36 cellular contexts compared by ENCODE assay signal in the genomic region with DNA sequence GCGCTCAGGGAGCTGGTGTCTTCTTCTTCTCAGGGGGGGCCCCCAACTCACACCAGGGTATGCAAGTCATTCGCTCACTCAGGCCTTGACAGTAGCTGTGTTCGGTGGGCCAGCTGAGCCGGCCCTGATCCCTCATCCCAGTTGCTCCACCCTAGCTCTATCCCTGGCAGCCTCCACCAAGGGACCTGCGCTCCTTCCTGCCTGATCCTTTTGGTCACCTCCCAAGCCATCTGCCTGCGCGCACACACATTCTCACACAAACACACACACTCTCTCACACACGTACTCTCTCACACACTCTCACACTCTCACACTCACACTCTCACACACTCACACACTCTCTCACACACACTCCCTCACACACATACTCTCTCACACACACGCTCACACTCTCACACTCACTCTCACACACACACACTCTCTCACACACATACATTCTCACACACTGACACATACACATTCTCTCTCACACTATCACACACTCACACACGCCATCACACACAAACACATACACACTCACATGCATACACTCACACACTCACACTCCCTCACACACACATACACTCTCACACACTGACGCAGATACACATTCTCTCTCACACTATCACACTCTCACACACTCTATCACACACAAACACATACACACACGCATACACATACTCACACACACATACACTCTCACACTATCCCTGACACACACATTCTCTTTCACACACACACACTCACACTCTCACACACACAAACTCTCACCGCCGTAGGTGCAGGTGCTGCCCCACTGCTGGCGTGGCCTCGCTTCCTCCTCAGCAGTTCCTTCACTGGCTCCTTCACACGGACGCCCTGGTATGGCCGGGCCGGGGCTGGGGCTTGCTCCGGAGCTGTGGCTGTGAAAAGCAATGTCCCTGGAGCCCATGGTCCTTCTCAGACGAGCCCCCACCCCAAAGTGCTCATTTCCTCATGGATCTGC. TPM values are rescaled to one million over a fixed set of nuclear protein-coding genes. Genes with fewer than 3 reads are reported as not detected.
DNase-seq lines count a peak whose midpoint lies in the region; ATAC-seq, FAIRE-seq and TF ChIP-seq lines count a peak whose summit lies in the region.
"Had no signal": no experiment of that assay in that cellular context is flagged by ENCODE, and none has a peak within 500 bp of the region (broad histone marks: within the 10 kb centered on the region; RNA-seq: fewer than 3 reads in every experiment).

No MANE protein-coding gene starts in this region.

- H3K9me3 ChIP-seq in GM12878 (replicated peaks; ENCODE audit: control insufficient read depth, insufficient read depth, low read length): no peaks in the 10 kb centered on the region
- H3K9me3 ChIP-seq in naive thymus-derived CD4-positive, alpha-beta T cell (ENCODE audit: control insufficient read depth in 2 of 3, low read length in 3 of 3): no peaks in the 10 kb centered on the region
- no peaks in the 10 kb centered on the region for H3K9me3 ChIP-seq in CD8-positive, alpha-beta memory T cell (ENCODE audit: low read length)
- no peaks in the 10 kb centered on the region for H3K9me3 ChIP-seq in gastroesophageal sphincter
- H3K9me3 ChIP-seq: heart left ventricle, prostate gland, sigmoid colon, transverse colon had no signal

- H4K20me1 ChIP-seq in GM12878 (ENCODE audit: control insufficient read depth, insufficient read depth): no peaks in the 10 kb centered on the region

- in situ Hi-C loops in GM12878 (cut with MboI): no loop called here
- in situ Hi-C loops in GM13976 (cut with MboI; ENCODE audit: low sequenced_read_pairs, unreplicated experiment): no loop called here

- RAD21 ChIA-PET in GM12878 (lab: Charles Lee; ENCODE audit: unreplicated experiment): interaction anchor here (22.2 kb wide), 1 partner anchor 57 kb away, joined by 657 read pairs; no protein-coding TSS in a partner anchor

- BruUV-seq in GM12878 (replicated peaks; lab: Mats Ljungman, UMichigan): no TSS peak

- H3K9ac ChIP-seq in GM12878 (ENCODE audit: control insufficient read depth, insufficient read depth, low read length): no peak overlapping the region

- H3K27me3 Mint-ChIP-seq in naive thymus-derived CD4-positive, alpha-beta T cell: no peaks in the 10 kb centered on the region
- peaks cover 0 to 2% of the 10 kb centered on the region in 2 donors for H3K27me3 Mint-ChIP-seq in CD8-positive, alpha-beta memory T cell
- H3K27me3 Mint-ChIP-seq: activated CD4-positive, alpha-beta memory T cell treated with anti-CD3 and anti-CD28 coated beads, Interleukin-2, amount 10 ng/mL, durations not matched to agents 7 days and 5 days; dendritic cell treated with granulocyte-macrophage colony-stimulating factor and Interleukin-4, amounts not matched to agents 40 ng/mL and 50 ng/mL, for 4 days had no signal

- intact Hi-C loops in GM12878 (cut with micrococcal nuclease; ENCODE audit: unreplicated experiment): loop anchor here (1.0 kb wide), 1 partner anchor 65 kb away; no protein-coding TSS in a partner anchor
- intact Hi-C loops in naive thymus-derived CD4-positive, alpha-beta T cell (cut with micrococcal nuclease): loop anchor here in 1 of 2 donors (1.0 to 2.0 kb wide), 2 partner anchors 76 to 88 kb away; no protein-coding TSS in a partner anchor

- no peak overlapping the region for H3K4me3 ChIP-seq in GM12878
- H3K4me3 ChIP-seq in naive thymus-derived CD4-positive, alpha-beta T cell (ENCODE audit: low read length): no peak overlapping the region
- no peak overlapping the region for H3K4me3 ChIP-seq in CD8-positive, alpha-beta memory T cell (ENCODE audit: low read length)
- H3K4me3 ChIP-seq in gastroesophageal sphincter: no peak overlapping the region
- H3K4me3 ChIP-seq: heart left ventricle, prostate gland, sigmoid colon, transverse colon had no signal

- H3K36me3 ChIP-seq in GM12878 (ENCODE audit: control insufficient read depth in 2 of 2, insufficient read depth in 2 of 2, low read length in 1 of 2) (peaks cover 42 to 63% of the 10 kb centered on the region in 2 experiments), gastroesophageal sphincter (no peaks in the 10 kb centered on the region)
- no peaks in the 10 kb centered on the region for H3K36me3 ChIP-seq in naive thymus-derived CD4-positive, alpha-beta T cell (ENCODE audit: control insufficient read depth in 2 of 3, insufficient read depth in 3 of 3, low read length in 3 of 3)
- no peaks in the 10 kb centered on the region for H3K36me3 ChIP-seq in CD8-positive, alpha-beta memory T cell (ENCODE audit: insufficient read depth, low read length)
- H3K36me3 ChIP-seq: heart left ventricle, prostate gland, sigmoid colon, transverse colon had no signal

- POLR2A ChIA-PET in GM12878 (lab: Charles Lee): no interaction called here
- POLR2A ChIA-PET in naive thymus-derived CD4-positive, alpha-beta T cell (lab: Charles Lee): no interaction called here
- POLR2A ChIA-PET in CD8-positive, alpha-beta memory T cell (lab: Charles Lee): no interaction called here

- SMC1A ChIA-PET in GM12878 (lab: Charles Lee; ENCODE audit: uncharacterized antibody, unreplicated experiment): interaction anchor here (0.7 to 32.6 kb wide), 3 partner anchors 10 to 59 kb away, joined by 3 to 972 read pairs (median 4); no protein-coding TSS in a partner anchor

- TF ChIP-seq EP300 in GM12878 (IDR thresholded peaks at IDR 0.05; ENCODE audit: borderline replicate concordance in 1 of 2, control insufficient read depth in 1 of 2, low read depth in 2 of 2, low read length in 2 of 2) (no peak), gastroesophageal sphincter (IDR thresholded peaks at IDR 0.05) (no peak)

- TF ChIP-seq POLR2A in GM10847 (IDR thresholded peaks at IDR 0.05; ENCODE audit: extremely low read depth, insufficient read length) (peak; percentile 14), GM12878 (IDR thresholded peaks at IDR 0.05; ENCODE audit: low read depth, low read length) (peak; percentile 78), gastroesophageal sphincter (IDR thresholded peaks at IDR 0.05) (no peak)

- H3K4me3 Mint-ChIP-seq in naive thymus-derived CD4-positive, alpha-beta T cell: no peak overlapping the region
- no peak overlapping the region for H3K4me3 Mint-ChIP-seq in CD8-positive, alpha-beta memory T cell
- H3K4me3 Mint-ChIP-seq: activated CD4-positive, alpha-beta memory T cell treated with anti-CD3 and anti-CD28 coated beads, Interleukin-2, amount 10 ng/mL, durations not matched to agents 7 days and 5 days; activated T-helper 1 cell treated with anti-CD3 and anti-CD28 coated beads, Interleukin-12 subunit alpha, Interleukin-12 subunit beta, Interleukin-2, Interleukin-4 antibody, amounts not matched to agents 30 ng/mL and 10 ng/mL and 1 ng/mL, durations not matched to agents 14 hours and 24 hours and 36 hours; dendritic cell treated with granulocyte-macrophage colony-stimulating factor and Interleukin-4, amounts not matched to agents 40 ng/mL and 50 ng/mL, for 4 days; natural killer cell had no signal

- no peak overlapping the region for H2AFZ ChIP-seq in GM12878 (ENCODE audit: control insufficient read depth, low read depth, low read length)

- FAIRE-seq in GM12878 (lab: Jason Lieb, UNC): no peak
- FAIRE-seq: keratinocyte had no signal

- no peak overlapping the region for H3K4me2 ChIP-seq in GM12878 (ENCODE audit: control insufficient read depth, insufficient read depth)

- no peak for TF ChIP-seq RAD21 in GM12878 (IDR thresholded peaks at IDR 0.05; ENCODE audit: insufficient read depth, low read depth, low read length)

- H3K4me1 Mint-ChIP-seq in naive thymus-derived CD4-positive, alpha-beta T cell: peaks cover 0 to 6% (median 0%) of the 10 kb centered on the region in 7 donors
- no peaks in the 10 kb centered on the region for H3K4me1 Mint-ChIP-seq in CD8-positive, alpha-beta memory T cell
- H3K4me1 Mint-ChIP-seq: natural killer cell had no signal

- ATAC-seq in GM12878: no peak
- peak; percentile 12 for ATAC-seq in naive thymus-derived CD4-positive, alpha-beta T cell
- ATAC-seq in gastroesophageal sphincter: no peak
- ATAC-seq: activated CD4-positive, CD25-positive, alpha-beta regulatory T cell treated with anti-CD3 and anti-CD28 coated beads, Interleukin-2, amount 50 U/mL, for 24 hours; heart left ventricle had no signal

- WGBS in GM12878 (ENCODE audit: insufficient coverage, insufficient replicate concordance, low lambda C conversion rate, missing lambda C conversion rate): 91% methylated on average over 22 of the region's 22 CpGs
- WGBS in gastroesophageal sphincter (ENCODE audit: low coverage in 1 of 2), 2 donors: 82 to 91% methylated on average over 13 to 17 of the region's 22 CpGs

- peaks cover 39% of the 10 kb centered on the region for H3K79me2 ChIP-seq in GM12878 (ENCODE audit: control insufficient read depth, insufficient read depth, low read length)

- no peak overlapping the region for H3K27ac ChIP-seq in GM12878 (ENCODE audit: control insufficient read depth, insufficient read depth)
- H3K27ac ChIP-seq in naive thymus-derived CD4-positive, alpha-beta T cell (ENCODE audit: low read depth, low read length): no peak overlapping the region
- H3K27ac ChIP-seq in CD8-positive, alpha-beta memory T cell (ENCODE audit: low read depth, low read length): no peak overlapping the region
- H3K27ac ChIP-seq in gastroesophageal sphincter: no peak overlapping the region
- H3K27ac ChIP-seq: heart left ventricle, HL-60, prostate gland, sigmoid colon, transverse colon had no signal

- TF ChIP-seq CTCF in GM12878 (IDR thresholded peaks at IDR 0.05 in 2 of 3, conservative IDR thresholded peaks at IDR 0.05 in 1 of 3; ENCODE audit: control insufficient read depth in 2 of 3, extremely low read depth in 1 of 3, insufficient read depth in 1 of 3, low read depth in 3 of 3, low read length in 3 of 3) (no peak), gastroesophageal sphincter (IDR thresholded peaks at IDR 0.05) (no peak), GM13976 (IDR thresholded peaks at IDR 0.05; ENCODE audit: borderline replicate concordance, control extremely low read depth, extremely low read depth, insufficient read depth, missing control alignments) (no peak)

- DNase-seq in HT-29 (ENCODE audit: low spot score) (peak; percentile 31), GM12878 (ENCODE audit: low read depth, low spot score) (no peak), GM13976 (ENCODE audit: low spot score) (no peak)
- DNase-seq in naive thymus-derived CD4-positive, alpha-beta T cell: no peak
- DNase-seq in CD8-positive, alpha-beta memory T cell: no peak
- no peak for DNase-seq in activated CD4-positive, alpha-beta T cell treated with anti-CD3 and anti-CD28 coated beads for 4 hours
- DNase-seq: ACHN; activated CD4-positive, alpha-beta memory T cell treated with anti-CD3 and anti-CD28 coated beads, Interleukin-2, amount 10 ng/mL, durations not matched to agents 7 days and 5 days; activated CD8-positive, alpha-beta memory T cell treated with anti-CD3 and anti-CD28 coated beads, Interleukin-2, amount 50 U/mL, for 4 hours; activated naive CD4-positive, alpha-beta T cell treated with Interleukin-2 at 50 U/mL for 16 hours; central memory CD4-positive, alpha-beta T cell; heart left ventricle; midbrain; natural killer cell; NCI-H1417 treated with DMSO at 0.1 percent for 48 hours; NCI-H2107; NCI-H345; NCI-H748 treated with DMSO at 0.1 percent for 48 hours; occipital lobe; sigmoid colon; stimulated activated CD4-positive, alpha-beta T cell treated with anti-CD3 and anti-CD28 coated beads, Interleukin-4, amount 100 ng/mL, for 1 hour; T-helper 1 cell; transverse colon had no signal

- no peak overlapping the region for H3K27ac Mint-ChIP-seq in naive thymus-derived CD4-positive, alpha-beta T cell
- H3K27ac Mint-ChIP-seq in CD8-positive, alpha-beta memory T cell: no peak overlapping the region
- H3K27ac Mint-ChIP-seq: activated CD4-positive, alpha-beta memory T cell treated with anti-CD3 and anti-CD28 coated beads, Interleukin-2, amount 10 ng/mL, durations not matched to agents 7 days and 5 days; activated T-helper 1 cell treated with anti-CD3 and anti-CD28 coated beads, Interleukin-12 subunit alpha, Interleukin-12 subunit beta, Interleukin-2, Interleukin-4 antibody, amounts not matched to agents 30 ng/mL and 10 ng/mL and 1 ng/mL, durations not matched to agents 14 hours and 24 hours and 36 hours; dendritic cell treated with granulocyte-macrophage colony-stimulating factor and Interleukin-4, amounts not matched to agents 40 ng/mL and 50 ng/mL, for 4 days; natural killer cell had no signal

- H3K9me3 Mint-ChIP-seq in naive thymus-derived CD4-positive, alpha-beta T cell: no peaks in the 10 kb centered on the region
- no peaks in the 10 kb centered on the region for H3K9me3 Mint-ChIP-seq in CD8-positive, alpha-beta memory T cell
- H3K9me3 Mint-ChIP-seq: activated CD4-positive, alpha-beta memory T cell treated with anti-CD3 and anti-CD28 coated beads, Interleukin-2, amount 10 ng/mL, durations not matched to agents 7 days and 5 days; activated T-helper 1 cell treated with anti-CD3 and anti-CD28 coated beads, Interleukin-12 subunit alpha, Interleukin-12 subunit beta, Interleukin-2, Interleukin-4 antibody, amounts not matched to agents 30 ng/mL and 10 ng/mL and 1 ng/mL, durations not matched to agents 14 hours and 24 hours and 36 hours; dendritic cell treated with granulocyte-macrophage colony-stimulating factor and Interleukin-4, amounts not matched to agents 40 ng/mL and 50 ng/mL, for 4 days; natural killer cell had no signal

- peaks cover 15% of the 10 kb centered on the region for H3K4me1 ChIP-seq in GM12878 (ENCODE audit: control insufficient read depth, insufficient read depth, low read length)
- H3K4me1 ChIP-seq in naive thymus-derived CD4-positive, alpha-beta T cell (ENCODE audit: control insufficient read depth in 2 of 2, insufficient read depth in 2 of 2, low read length in 2 of 2): no peaks in the 10 kb centered on the region
- no peaks in the 10 kb centered on the region for H3K4me1 ChIP-seq in CD8-positive, alpha-beta memory T cell (ENCODE audit: insufficient read depth, low read length)
- H3K4me1 ChIP-seq in gastroesophageal sphincter: no peaks in the 10 kb centered on the region
- H3K4me1 ChIP-seq: heart left ventricle, prostate gland, sigmoid colon had no signal

- CTCF ChIA-PET in GM12878 (lab: Yijun Ruan, JAX): interaction anchor here (1.2 to 13.1 kb wide), 4 partner anchors 60 to 76 kb away, joined by 3 to 213 read pairs (median 6); no protein-coding TSS in a partner anchor
- CTCF ChIA-PET in naive thymus-derived CD4-positive, alpha-beta T cell (lab: Charles Lee): no interaction called here
- CTCF ChIA-PET in CD8-positive, alpha-beta memory T cell (lab: Charles Lee): no interaction called here

- peaks cover 0 to 12% (median 0%) of the 10 kb centered on the region in 5 donors for H3K36me3 Mint-ChIP-seq in naive thymus-derived CD4-positive, alpha-beta T cell
- no peaks in the 10 kb centered on the region for H3K36me3 Mint-ChIP-seq in CD8-positive, alpha-beta memory T cell
- H3K36me3 Mint-ChIP-seq: natural killer cell had no signal

- H3K27me3 ChIP-seq in GM12878 (replicated peaks in 1 of 2; ENCODE audit: control insufficient read depth in 2 of 2, insufficient read depth in 2 of 2, low read length in 1 of 2) (no peaks in the 10 kb centered on the region), gastroesophageal sphincter (no peaks in the 10 kb centered on the region)
- no peaks in the 10 kb centered on the region for H3K27me3 ChIP-seq in naive thymus-derived CD4-positive, alpha-beta T cell (ENCODE audit: control insufficient read depth in 2 of 2, insufficient read depth in 2 of 2, low read length in 2 of 2)
- no peaks in the 10 kb centered on the region for H3K27me3 ChIP-seq in CD8-positive, alpha-beta memory T cell (ENCODE audit: insufficient read depth, low read length, poor library complexity, severe bottlenecking)
- H3K27me3 ChIP-seq: heart left ventricle, sigmoid colon, transverse colon had no signal

RNA-seq across cellular contexts. Expression of gene POU2AF1, which starts 20.8 kb away (rescaled TPM):
- total RNA-seq in HT-29 (2014; rRNA removed; shearing (Covaris generic)): 2.0 and 4.0 TPM in 2 replicates
- 165 and 176 TPM in 2 replicates for total RNA-seq in GM12878 (2013; cell fraction: nucleolus; rRNA removed)
- total RNA-seq in GM12878 (2014; rRNA removed) (28.7 and 31.2 TPM in 2 replicates), GM12878 (2014; rRNA removed; fragmentation: Illumina TruSeq; extraction: Trizol) (31.9 and 35.1 TPM in 2 replicates), GM12878 (2021) (165 and 169 TPM in 2 replicates), gastroesophageal sphincter (under 1 TPM in 1 of 4 donors, not detected in 3; 0.10 TPM)
- polyA plus RNA-seq in GM12878 (2011; ENCODE audit: low read depth): 175 TPM
- polyA plus RNA-seq in GM12878 (2011; rRNA removed) (34.5 and 61.7 TPM in 2 replicates), GM12878 (2014; fragmentation: Illumina TruSeq; extraction: Trizol) (97.7 and 107 TPM in 2 replicates), GM12878 (2014; fragmentation: Nextera tagmentation; extraction: Ambion mirVana) (10 to 100 TPM; 13.1 to 92.7 TPM), GM12878 (2014; rRNA removed) (93.5 and 128 TPM in 2 replicates), GM12878 (2016; fragmentation: Nextera tagmentation; extraction: Ambion mirVana) (10 to 100 TPM; 71.3 to 79.7 TPM)
- polyA plus RNA-seq in GM12878 (2011; cell fraction: cytosol; rRNA removed): 57.8 and 71.0 TPM in 2 replicates
- polyA plus RNA-seq in GM12878 (2011; cell fraction: nucleus; rRNA removed): 98.1 and 141 TPM in 2 replicates
- 246 and 275 TPM in 2 replicates for polyA plus RNA-seq in GM12878 (2012)
- polyA minus RNA-seq in GM12878 (2011; rRNA and poly(A)+ RNA removed): 70.5 and 86.6 TPM in 2 replicates
- polyA minus RNA-seq in GM12878 (2011; cell fraction: cytosol; rRNA and poly(A)+ RNA removed): 55.2 and 55.6 TPM in 2 replicates
- polyA minus RNA-seq in GM12878 (2011; cell fraction: nucleus; rRNA and poly(A)+ RNA removed): 48.6 and 100 TPM in 2 replicates
- 10 to 100 TPM in 1 of 5 experiments, 1 to 10 TPM in 3, under 1 TPM in 1; 0.57 to 11.3 (median 4.9) TPM for total RNA-seq in naive thymus-derived CD4-positive, alpha-beta T cell
- polyA plus RNA-seq in naive thymus-derived CD4-positive, alpha-beta T cell: under 1 TPM; 0.45 to 0.53 TPM
- 1 to 10 TPM; 1.5 to 2.3 TPM for total RNA-seq in CD8-positive, alpha-beta memory T cell
- not detected for polyA plus RNA-seq in CD8-positive, alpha-beta memory T cell
- total RNA-seq: fibroblast of villous mesenchyme, H7, LHCN-M2, occipital lobe, SK-MEL-5 had no signal
- polyA plus RNA-seq: BJ, keratinocyte had no signal

RNA-seq across cellular contexts. Expression of gene POU2AF3, which starts 60.0 kb away (rescaled TPM):
- 14.5 and 23.0 TPM in 2 replicates for total RNA-seq in HT-29 (2014; rRNA removed; shearing (Covaris generic))
- total RNA-seq in GM12878 (2013; cell fraction: nucleolus; rRNA removed): not detected in 2 replicates
- total RNA-seq in GM12878 (2014; rRNA removed) (0.17 TPM in 1 of 2 replicates, not detected in the other), GM12878 (2014; rRNA removed; fragmentation: Illumina TruSeq; extraction: Trizol) (not detected in 2 replicates), GM12878 (2021) (not detected in 2 replicates), gastroesophageal sphincter (1 to 10 TPM; 1.5 to 3.8 (median 2.2) TPM)
- polyA plus RNA-seq in GM12878 (2011; ENCODE audit: low read depth): not detected
- polyA plus RNA-seq in GM12878 (2011; rRNA removed) (0.09 TPM in 1 of 2 replicates, not detected in the other), GM12878 (2014; fragmentation: Illumina TruSeq; extraction: Trizol) (not detected in 2 replicates), GM12878 (2014; fragmentation: Nextera tagmentation; extraction: Ambion mirVana) (not detected), GM12878 (2014; rRNA removed) (not detected in 2 replicates), GM12878 (2016; fragmentation: Nextera tagmentation; extraction: Ambion mirVana) (under 1 TPM in 1 of 2 experiments, not detected in 1; 0.17 TPM)
- 0.05 TPM in 1 of 2 replicates, not detected in the other for polyA plus RNA-seq in GM12878 (2011; cell fraction: cytosol; rRNA removed)
- polyA plus RNA-seq in GM12878 (2011; cell fraction: nucleus; rRNA removed): 0.45 TPM in 1 of 2 replicates, not detected in the other
- polyA plus RNA-seq in GM12878 (2012): 0.22 and 0.27 TPM in 2 replicates
- polyA minus RNA-seq in GM12878 (2011; rRNA and poly(A)+ RNA removed): not detected in 2 replicates
- polyA minus RNA-seq in GM12878 (2011; cell fraction: cytosol; rRNA and poly(A)+ RNA removed): not detected in 2 replicates
- not detected in 2 replicates for polyA minus RNA-seq in GM12878 (2011; cell fraction: nucleus; rRNA and poly(A)+ RNA removed)
- not detected for total RNA-seq in naive thymus-derived CD4-positive, alpha-beta T cell
- not detected for polyA plus RNA-seq in naive thymus-derived CD4-positive, alpha-beta T cell
- not detected for total RNA-seq in CD8-positive, alpha-beta memory T cell
- polyA plus RNA-seq in CD8-positive, alpha-beta memory T cell: not detected
- total RNA-seq: activated CD4-positive, alpha-beta memory T cell treated with anti-CD3 and anti-CD28 coated beads, Interleukin-2, amount 10 ng/mL, durations not matched to agents 7 days and 5 days; fibroblast of villous mesenchyme; LHCN-M2; natural killer cell; SK-MEL-5 had no signal
- polyA plus RNA-seq: BJ, keratinocyte had no signal

Comparison
In these comparisons a context has a peak if more than half of its experiments do, and no peak if none do; other contexts are left out.
1. POLR2A ChIP-seq: peak in GM10847 (single experiment) and GM12878 (single experiment); none in gastroesophageal sphincter (0 of 2).